Comparison of ENCODE assay signal across 11 cellular contexts in genomic region chr21:42526379-42526727, GRCh38. TPM values are rescaled to one million over a fixed set of nuclear protein-coding genes. Genes with fewer than 3 reads are reported as not detected.
DNase-seq lines count a peak whose midpoint lies in the region; ATAC-seq and TF ChIP-seq lines count a peak whose summit lies in the region.
"Had no signal": no experiment of that assay in that cellular context is flagged by ENCODE, and none has a peak within 500 bp of the region (broad histone marks: within the 10 kb centered on the region; RNA-seq: fewer than 3 reads in every experiment).

No MANE protein-coding gene starts in this region.

- H4K20me1 ChIP-seq in KMS-11 (ENCODE audit: insufficient read depth): no peaks in the 10 kb centered on the region

- intact Hi-C loops in colonic mucosa (cut with DNase I): no loop called here

- H3K4me3 ChIP-seq in BE2C (ENCODE audit: low read depth, low read length) (no peak overlapping the region), KMS-11 (IDR thresholded peaks at IDR 0.05; ENCODE audit: insufficient read depth, low read depth, low read length) (no peak overlapping the region), colonic mucosa (no peak overlapping the region), muscle layer of duodenum (ENCODE audit: low read depth in 1 of 2, low read length in 2 of 2) (peak overlapping the region in 1 of 2 donors; percentile 21)

- no peaks in the 10 kb centered on the region for H3K36me3 ChIP-seq in BE2C
- H3K36me3 ChIP-seq in KMS-11 (ENCODE audit: insufficient read depth): no peaks in the 10 kb centered on the region
- H3K36me3 ChIP-seq in colonic mucosa: peaks cover 4% of the 10 kb centered on the region
- peaks cover 0 to 14% of the 10 kb centered on the region in 2 donors for H3K36me3 ChIP-seq in muscle layer of duodenum (ENCODE audit: control insufficient read depth in 1 of 2, insufficient read depth in 2 of 2, low read length in 2 of 2)

- H3K27me3 Mint-ChIP-seq in stimulated activated naive CD8-positive, alpha-beta T cell treated with anti-CD3 and anti-CD28 coated beads, Interleukin-15, amount 100 ng/mL, for 72 hours: no peaks in the 10 kb centered on the region

- ATAC-seq in stimulated activated naive CD8-positive, alpha-beta T cell treated with anti-CD3 and anti-CD28 coated beads, Interleukin-15, amount 100 ng/mL, for 72 hours: no peak

- H3K4me1 ChIP-seq in BE2C (peaks cover 17% of the 10 kb centered on the region), KMS-11 (ENCODE audit: low read depth, poor library complexity, severe bottlenecking) (peaks cover 73% of the 10 kb centered on the region), colonic mucosa (peaks cover 41% of the 10 kb centered on the region), muscle layer of duodenum (ENCODE audit: control insufficient read depth in 1 of 2, insufficient read depth in 2 of 2, low read length in 2 of 2) (peaks cover 28 to 36% of the 10 kb centered on the region in 2 donors)

- H3K79me2 ChIP-seq in KMS-11 (ENCODE audit: insufficient read depth, low read depth): no peaks in the 10 kb centered on the region

- peak overlapping the region; percentile 83; the same call in 1 of the 2 replicates for H3K27ac ChIP-seq in KMS-11
- peak overlapping the region; percentile 82 for H3K27ac ChIP-seq in colonic mucosa
- H3K27ac ChIP-seq in muscle layer of duodenum (ENCODE audit: low read length): peak overlapping the region; percentile 77
- H3K27ac ChIP-seq: C4-2B had no signal

- no peaks in the 10 kb centered on the region for H3K27me3 ChIP-seq in BE2C
- no peaks in the 10 kb centered on the region for H3K27me3 ChIP-seq in KMS-11 (ENCODE audit: insufficient read depth, low read depth)
- H3K27me3 ChIP-seq in colonic mucosa: no peaks in the 10 kb centered on the region
- no peaks in the 10 kb centered on the region for H3K27me3 ChIP-seq in muscle layer of duodenum (ENCODE audit: low read depth, low read length)

- H3K27ac Mint-ChIP-seq in stimulated activated naive CD8-positive, alpha-beta T cell treated with anti-CD3 and anti-CD28 coated beads, Interleukin-15, amount 100 ng/mL, for 72 hours: no peak overlapping the region

- H3K9me3 Mint-ChIP-seq in stimulated activated naive CD8-positive, alpha-beta T cell treated with anti-CD3 and anti-CD28 coated beads, Interleukin-15, amount 100 ng/mL, for 72 hours: no peaks in the 10 kb centered on the region

- TF ChIP-seq CTCF in BE2C (IDR thresholded peaks at IDR 0.05; ENCODE audit: low read depth, low read length) (no peak), KMS-11 (conservative IDR thresholded peaks at IDR 0.05; ENCODE audit: low read depth, low read length) (no peak), colonic mucosa (IDR thresholded peaks at IDR 0.05) (no peak)

- peak overlapping the region in 1 of 2 donors; percentile 72 for H3K4me3 Mint-ChIP-seq in stimulated activated naive CD8-positive, alpha-beta T cell treated with anti-CD3 and anti-CD28 coated beads, Interleukin-15, amount 100 ng/mL, for 72 hours

- H3K9ac ChIP-seq in KMS-11 (no peak overlapping the region), colonic mucosa (ENCODE audit: low read depth in 2 of 2, low read length in 2 of 2) (peak overlapping the region in 1 of 2 donors; percentile 68)

- H3K4me2 ChIP-seq in KMS-11: peak overlapping the region; percentile 83

- peaks cover 65% of the 10 kb centered on the region for H3K4me1 Mint-ChIP-seq in stimulated activated naive CD8-positive, alpha-beta T cell treated with anti-CD3 and anti-CD28 coated beads, Interleukin-15, amount 100 ng/mL, for 72 hours

- H3K9me3 ChIP-seq in BE2C: no peaks in the 10 kb centered on the region
- H3K9me3 ChIP-seq in colonic mucosa: no peaks in the 10 kb centered on the region
- no peaks in the 10 kb centered on the region for H3K9me3 ChIP-seq in muscle layer of duodenum (ENCODE audit: control insufficient read depth in 1 of 2, low read length in 2 of 2)

- no peak overlapping the region for H2AFZ ChIP-seq in KMS-11 (ENCODE audit: low read depth)

- DNase-seq in BE2C: peak; percentile 64
- peak; percentile 93 for DNase-seq in colonic mucosa
- no peak for DNase-seq in NCI-H446 (lab: John Stamatoyannopoulos, UW)
- DNase-seq in NCI-H2171 (lab: John Stamatoyannopoulos, UW): no peak
- no peak for DNase-seq in NCI-H1436 treated with DMSO at 0.1 percent for 48 hours (lab: John Stamatoyannopoulos, UW)
- DNase-seq in stimulated activated naive CD8-positive, alpha-beta T cell treated with anti-CD3 and anti-CD28 coated beads, Interleukin-15, amount 100 ng/mL, for 72 hours: no peak
- DNase-seq: activated naive CD4-positive, alpha-beta T cell; OCI-M1 had no signal

RNA-seq across cellular contexts. Expression of gene SLC37A1, which starts 12.7 kb away (rescaled TPM):
- 3.9 TPM for polyA plus RNA-seq in BE2C (2012; ENCODE audit: insufficient read depth, insufficient read length, low read depth)
- 100 to 1,000 TPM in 1 of 2 donors, 10 to 100 TPM in 1; 98.5 to 118 TPM for total RNA-seq in colonic mucosa

RNA-seq across cellular contexts. Expression of gene RSPH1, which starts 30.3 kb away (rescaled TPM):
- not detected for polyA plus RNA-seq in BE2C (2012; ENCODE audit: insufficient read depth, insufficient read length, low read depth)
- 1 to 10 TPM; 6.9 to 7.5 TPM for total RNA-seq in colonic mucosa

Comparison
In these comparisons a context has a peak if more than half of its experiments do, and no peak if none do; other contexts are left out.
1. DNase-seq: peak in BE2C (single experiment) and colonic mucosa (single experiment); none in NCI-H446 (0 of 2), NCI-H2171 (single experiment), NCI-H1436 treated with DMSO at 0.1 percent for 48 hours (single experiment) and stimulated activated naive CD8-positive, alpha-beta T cell treated with anti-CD3 and anti-CD28 coated beads, Interleukin-15, amount 100 ng/mL, for 72 hours (0 of 2).
2. Peak in every context shown above with its lines, with median percentiles within 50 percentile points of each other: H3K27ac ChIP-seq.